ENCODE assay signal across 8 cellular contexts in the genomic region with DNA sequence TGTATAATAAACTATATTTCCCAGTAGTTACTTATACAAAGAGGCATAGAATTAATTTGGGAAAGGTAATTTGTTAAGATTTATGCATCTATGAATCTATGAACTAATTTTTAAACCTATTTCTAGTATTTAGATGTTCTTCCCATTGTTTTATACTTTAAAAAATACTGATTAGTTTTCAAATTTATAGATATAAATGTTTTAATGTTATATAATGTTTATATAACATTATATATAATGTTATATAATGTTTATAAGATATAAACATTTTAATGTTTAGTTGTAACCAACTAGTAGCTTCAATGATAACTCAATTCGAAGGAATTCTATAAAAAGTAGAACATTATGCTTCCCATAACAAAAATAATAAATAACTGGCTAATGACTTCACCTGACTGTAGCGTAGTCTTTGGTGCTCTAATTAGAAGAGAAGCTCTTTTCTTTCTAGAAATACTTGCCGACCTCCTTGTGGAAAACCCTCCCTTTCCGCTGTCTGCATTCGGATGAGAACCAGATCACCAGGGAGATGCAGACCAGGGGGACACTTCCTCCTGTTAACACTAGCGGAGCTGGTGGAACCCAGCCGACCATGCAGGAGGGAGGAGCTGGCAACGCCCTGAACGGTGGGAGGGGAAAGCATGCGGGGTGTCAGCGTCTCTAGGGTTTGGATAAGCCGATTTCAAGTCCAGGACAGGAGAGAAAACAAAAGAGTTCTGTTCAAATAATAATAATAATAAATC.
DNase-seq lines count a peak whose midpoint lies in the region; ATAC-seq and TF ChIP-seq lines count a peak whose summit lies in the region.

No MANE protein-coding gene starts in this region.

- peak overlapping the region; percentile 98 for H3K4me3 Mint-ChIP-seq in central memory CD8-positive, alpha-beta T cell

- TF ChIP-seq CTCF in AG04449 (IDR thresholded peaks at IDR 0.05; ENCODE audit: insufficient read depth, low read length, missing control alignments): peak; percentile 23
- no peak for TF ChIP-seq CTCF in WI38 (IDR thresholded peaks at IDR 0.05; ENCODE audit: low read depth, low read length)

- H3K4me3 ChIP-seq in AG04449 (ENCODE audit: low read depth, low read length) (peak overlapping the region; percentile 56), WI38 (ENCODE audit: low read depth, low read length) (peak overlapping the region; percentile 62)

- DNase-seq in AG04449 (ENCODE audit: low read depth, low spot score) (no peak), NCI-H2227 (lab: John Stamatoyannopoulos, UW; ENCODE audit: unreplicated experiment) (peak; percentile 95), left colon (peak; percentile 72 to 78)
- DNase-seq in central memory CD8-positive, alpha-beta T cell (ENCODE audit: low spot score in 2 of 2): peak in 1 of 2 donors; percentile 30
- DNase-seq in stimulated activated CD4-positive, alpha-beta T cell treated with anti-CD3 and anti-CD28 coated beads, Interleukin-2, amount 100 ng/mL, for 24 hours: peak; percentile 80 to 81

- H3K27ac Mint-ChIP-seq in central memory CD8-positive, alpha-beta T cell (ENCODE audit: low read depth): peak overlapping the region; percentile 97

- CTCF ChIA-PET in AG04449 (lab: Yijun Ruan, JAX): interaction anchor here (0.9 to 6.3 kb wide), 11 partner anchors 11 to 1432 kb away, joined by 3 to 78 read pairs (median 4); no protein-coding TSS in a partner anchor

- peaks cover 25% of the 10 kb centered on the region for H3K36me3 Mint-ChIP-seq in central memory CD8-positive, alpha-beta T cell (ENCODE audit: insufficient read depth)

- no peaks in the 10 kb centered on the region for H3K9me3 Mint-ChIP-seq in central memory CD8-positive, alpha-beta T cell

- intact Hi-C loops in left colon (cut with DNase I, micrococcal nuclease): no loop called here

- ATAC-seq in GM18858 (IDR thresholded peaks at IDR 0.05; ENCODE audit: unreplicated experiment) (peak; percentile 34), HG03108 (IDR thresholded peaks at IDR 0.05; ENCODE audit: unreplicated experiment) (peak; percentile 46), left colon (peak; percentile 41)
- ATAC-seq in central memory CD8-positive, alpha-beta T cell (replicated peaks; ENCODE audit: extremely low read depth, poor library complexity, severe bottlenecking): no peak

- H3K4me1 Mint-ChIP-seq in central memory CD8-positive, alpha-beta T cell: peaks cover 36% of the 10 kb centered on the region

- POLR2A ChIA-PET in AG04449 (lab: Yijun Ruan, JAX): interaction anchor here (0.7 to 1.0 kb wide), 2 partner anchors 54 to 576 kb away, joined by 3 to 5 read pairs; a partner anchor contains a TSS

- H3K27me3 Mint-ChIP-seq in central memory CD8-positive, alpha-beta T cell: no peaks in the 10 kb centered on the region
